15 cellular contexts compared by ENCODE assay signal in the genomic region with DNA sequence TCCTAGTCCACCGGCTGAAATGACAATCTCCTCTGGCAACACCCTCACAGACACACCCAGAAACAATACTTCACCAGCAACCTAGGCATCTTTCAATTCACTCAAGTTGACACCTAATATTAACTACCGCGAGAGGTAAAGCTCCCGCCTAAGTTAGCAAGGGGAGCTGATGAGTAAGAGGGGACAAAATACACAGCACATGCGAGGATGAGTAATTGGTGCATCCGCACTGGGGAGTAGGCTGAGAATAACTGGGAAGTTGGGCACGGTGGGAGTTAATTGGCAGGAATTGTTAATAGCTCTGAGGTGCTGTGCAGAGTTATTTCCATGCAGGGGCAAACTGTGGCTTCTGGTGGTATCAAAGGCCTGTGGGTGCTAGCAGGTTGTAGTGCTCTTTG. TPM values are rescaled to one million over a fixed set of nuclear protein-coding genes. Genes with fewer than 3 reads are reported as not detected.
DNase-seq lines count a peak whose midpoint lies in the region; ATAC-seq and TF ChIP-seq lines count a peak whose summit lies in the region.
"Had no signal": no experiment of that assay in that cellular context is flagged by ENCODE, and none has a peak within 500 bp of the region (broad histone marks: within the 10 kb centered on the region; RNA-seq: fewer than 3 reads in every experiment).

No MANE protein-coding gene starts in this region.

- peak overlapping the region; percentile 5 for H3K27ac Mint-ChIP-seq in osteocyte (ENCODE audit: unreplicated experiment)
- H3K27ac Mint-ChIP-seq: CD4-positive, alpha-beta memory T cell; immature natural killer cell had no signal

- H3K27me3 Mint-ChIP-seq in osteocyte (ENCODE audit: unreplicated experiment): no peaks in the 10 kb centered on the region

- no peak overlapping the region for H3K9ac ChIP-seq in duodenal mucosa (ENCODE audit: low read depth in 1 of 2, low read length in 2 of 2)

- no peak for ATAC-seq in GM19023 (IDR thresholded peaks at IDR 0.05; ENCODE audit: unreplicated experiment)

- no peaks in the 10 kb centered on the region for H3K36me3 ChIP-seq in duodenal mucosa (ENCODE audit: control insufficient read depth in 1 of 2, insufficient read depth in 2 of 2, low read length in 2 of 2)
- H3K36me3 ChIP-seq: adrenal gland, spleen had no signal

- H3K36me3 Mint-ChIP-seq in osteocyte (ENCODE audit: unreplicated experiment): no peaks in the 10 kb centered on the region
- H3K36me3 Mint-ChIP-seq: CD4-positive, alpha-beta memory T cell had no signal

- DNase-seq in CD1c-positive myeloid dendritic cell (ENCODE audit: extremely low spot score) (peak; percentile 34), NCI-H460 (ENCODE audit: extremely low read depth, low read depth) (peak; percentile 73), osteocyte (ENCODE audit: extremely low spot score, unreplicated experiment) (no peak), Kasumi-1 (lab: John Stamatoyannopoulos, UW) (no peak), cerebellum (ENCODE audit: low spot score) (no peak), epidermal melanocyte (ENCODE audit: insufficient read length, low spot score) (no peak)
- DNase-seq: CD4-positive, alpha-beta memory T cell; immature natural killer cell; NCI-H2081 treated with DMSO at 0.1 percent for 48 hours; spleen had no signal

- TF ChIP-seq CTCF in osteocyte (IDR thresholded peaks at IDR 0.05): no peak

- peaks cover 43% of the 10 kb centered on the region for H3K4me1 Mint-ChIP-seq in osteocyte (ENCODE audit: unreplicated experiment)

- no peak overlapping the region for H3K4me3 Mint-ChIP-seq in osteocyte (ENCODE audit: unreplicated experiment)
- H3K4me3 Mint-ChIP-seq: CD4-positive, alpha-beta memory T cell; immature natural killer cell had no signal

- no peak overlapping the region for H3K4me3 ChIP-seq in duodenal mucosa (ENCODE audit: low read depth in 1 of 2, low read length in 2 of 2)
- H3K4me3 ChIP-seq: adrenal gland, spleen had no signal

- no peaks in the 10 kb centered on the region for H3K9me3 ChIP-seq in duodenal mucosa (ENCODE audit: control insufficient read depth in 1 of 2, low read length in 2 of 2)
- H3K9me3 ChIP-seq: adrenal gland, spleen had no signal

- peak overlapping the region; percentile 1 for H3K27ac ChIP-seq in duodenal mucosa (ENCODE audit: low read depth, low read length)
- H3K27ac ChIP-seq: spleen had no signal

- peaks cover 10 to 18% of the 10 kb centered on the region in 2 donors for H3K4me1 ChIP-seq in duodenal mucosa (ENCODE audit: control insufficient read depth in 1 of 2, insufficient read depth in 2 of 2, low read length in 2 of 2)

- H3K9me3 Mint-ChIP-seq in osteocyte (ENCODE audit: unreplicated experiment): no peaks in the 10 kb centered on the region
- H3K9me3 Mint-ChIP-seq: immature natural killer cell had no signal

- peaks cover 0 to 3% of the 10 kb centered on the region in 2 donors for H3K27me3 ChIP-seq in duodenal mucosa (ENCODE audit: control insufficient read depth in 1 of 2, insufficient read depth in 2 of 2, low read length in 2 of 2)
- H3K27me3 ChIP-seq: adrenal gland, spleen had no signal

RNA-seq across cellular contexts. Expression of gene PLD1, which starts 14.5 kb away (rescaled TPM):
- 27.9 and 33.5 TPM in 2 replicates for total RNA-seq in NCI-H460 (2014; rRNA removed; shearing (Covaris generic))
- 17.0 and 25.4 TPM in 2 replicates for polyA plus RNA-seq in NCI-H460 (2014; cell fraction: nucleus; rRNA removed)
- total RNA-seq in osteocyte (13.9 and 15.2 TPM in 2 replicates), cerebellum (16.8 TPM)

RNA-seq across cellular contexts. Expression of gene TMEM212, which starts 18.3 kb away (rescaled TPM):
- not detected in 2 replicates for total RNA-seq in NCI-H460 (2014; rRNA removed; shearing (Covaris generic))
- polyA plus RNA-seq in NCI-H460 (2014; cell fraction: nucleus; rRNA removed): not detected in 2 replicates
- total RNA-seq in osteocyte: not detected in 2 replicates
- not detected for total RNA-seq in cerebellum
- total RNA-seq: adrenal gland; CD4-positive, alpha-beta memory T cell; H4; myocyte; spleen had no signal
- polyA plus RNA-seq: adrenal gland; CD4-positive, alpha-beta memory T cell; immature natural killer cell; spleen had no signal

Comparison
In these comparisons a context has a peak if more than half of its experiments do, and no peak if none do; other contexts are left out.
1. DNase-seq: peak in CD1c-positive myeloid dendritic cell (single experiment) and NCI-H460 (single experiment); none in osteocyte (single experiment), Kasumi-1 (0 of 2), cerebellum (single experiment) and epidermal melanocyte (single experiment).